Comparison of ENCODE assay signal across 18 cellular contexts in genomic region chr22:27836181-27836580, GRCh38. TPM values are rescaled to one million over a fixed set of nuclear protein-coding genes. Genes with fewer than 3 reads are reported as not detected.
DNase-seq lines count a peak whose midpoint lies in the region; ATAC-seq, FAIRE-seq and TF ChIP-seq lines count a peak whose summit lies in the region.
"Had no signal": no experiment of that assay in that cellular context is flagged by ENCODE, and none has a peak within 500 bp of the region (broad histone marks: within the 10 kb centered on the region; RNA-seq: fewer than 3 reads in every experiment).

No MANE protein-coding gene starts in this region.

- H3K4me1 Mint-ChIP-seq in GM23338 (peaks cover 24% of the 10 kb centered on the region), astrocyte (ENCODE audit: low read depth, unreplicated experiment) (peaks cover 23% of the 10 kb centered on the region)
- peaks cover 11% of the 10 kb centered on the region for H3K4me1 Mint-ChIP-seq in stimulated activated effector memory CD8-positive, alpha-beta T cell treated with anti-CD3 and anti-CD28 coated beads, Interleukin-12 subunit alpha, Interleukin-12 subunit beta, amount 100 ng/mL, for 72 hours
- H3K4me1 Mint-ChIP-seq in stimulated activated naive CD8-positive, alpha-beta T cell treated with anti-CD3 and anti-CD28 coated beads, Interleukin-15, amount 100 ng/mL, for 72 hours: peaks cover 13% of the 10 kb centered on the region

- no peaks in the 10 kb centered on the region for H3K27me3 ChIP-seq in GM23338 (ENCODE audit: insufficient read depth)
- no peaks in the 10 kb centered on the region for H3K27me3 ChIP-seq in astrocyte (ENCODE audit: insufficient read depth, low read length)
- H3K27me3 ChIP-seq: BLaER1 treated with 17β-estradiol and CSF1 and Interleukin-3, amounts not matched to agents 10 nM and 100 nM; gastroesophageal sphincter; tibial nerve had no signal

- H3K36me3 ChIP-seq in GM23338 (ENCODE audit: insufficient read depth) (no peaks in the 10 kb centered on the region), astrocyte (ENCODE audit: insufficient read depth, low read length) (no peaks in the 10 kb centered on the region)

- no peaks in the 10 kb centered on the region for H3F3A ChIP-seq in GM23338 (replicated peaks; ENCODE audit: low read depth)

- H3K79me2 ChIP-seq in GM23338 (replicated peaks; ENCODE audit: insufficient read depth): no peaks in the 10 kb centered on the region
- no peaks in the 10 kb centered on the region for H3K79me2 ChIP-seq in astrocyte (ENCODE audit: insufficient read depth, low read length)

- no peak overlapping the region for H3K9ac ChIP-seq in astrocyte (ENCODE audit: low read length)
- H3K9ac ChIP-seq: BLaER1 treated with 17β-estradiol and CSF1 and Interleukin-3, amounts not matched to agents 10 nM and 100 nM had no signal

- H3K4me3 Mint-ChIP-seq in GM23338 (no peak overlapping the region), astrocyte (ENCODE audit: unreplicated experiment) (peak overlapping the region; percentile 71)
- no peak overlapping the region for H3K4me3 Mint-ChIP-seq in stimulated activated effector memory CD8-positive, alpha-beta T cell treated with anti-CD3 and anti-CD28 coated beads, Interleukin-12 subunit alpha, Interleukin-12 subunit beta, amount 100 ng/mL, for 72 hours
- H3K4me3 Mint-ChIP-seq in stimulated activated naive CD8-positive, alpha-beta T cell treated with anti-CD3 and anti-CD28 coated beads, Interleukin-15, amount 100 ng/mL, for 72 hours: no peak overlapping the region
- H3K4me3 Mint-ChIP-seq: T-helper 2 cell treated with Interferon-gamma antibody and Interleukin-4, amounts not matched to agents 5 μg/mL and 100 μg/mL, for 36 hours had no signal

- H2AFZ ChIP-seq in GM23338 (peak overlapping the region; percentile 59; the same call in 1 of the 2 replicates), astrocyte (ENCODE audit: low read depth, low read length) (no peak overlapping the region)

- peaks cover 8% of the 10 kb centered on the region; the same call in 1 of the 2 replicates for H3K4me1 ChIP-seq in GM23338 (ENCODE audit: insufficient read depth)
- H3K4me1 ChIP-seq in astrocyte (ENCODE audit: insufficient read depth, low read length): no peaks in the 10 kb centered on the region
- H3K4me1 ChIP-seq: gastroesophageal sphincter, tibial nerve had no signal

- H3K9me3 Mint-ChIP-seq in GM23338 (peaks cover 17% of the 10 kb centered on the region; the same call in 2 of the 3 replicates), astrocyte (ENCODE audit: unreplicated experiment) (peaks cover 9% of the 10 kb centered on the region)
- peaks cover 8% of the 10 kb centered on the region for H3K9me3 Mint-ChIP-seq in stimulated activated effector memory CD8-positive, alpha-beta T cell treated with anti-CD3 and anti-CD28 coated beads, Interleukin-12 subunit alpha, Interleukin-12 subunit beta, amount 100 ng/mL, for 72 hours
- H3K9me3 Mint-ChIP-seq in stimulated activated naive CD8-positive, alpha-beta T cell treated with anti-CD3 and anti-CD28 coated beads, Interleukin-15, amount 100 ng/mL, for 72 hours: peaks cover 0 to 8% of the 10 kb centered on the region in 2 donors

- no peaks in the 10 kb centered on the region for H4K20me1 ChIP-seq in GM23338 (replicated peaks; ENCODE audit: insufficient read depth)
- H4K20me1 ChIP-seq in astrocyte (ENCODE audit: insufficient read depth, low read length): no peaks in the 10 kb centered on the region

- peak overlapping the region; percentile 2; the same call in 1 of the 2 replicates for H3K27ac ChIP-seq in GM23338 (ENCODE audit: low read depth)
- no peak overlapping the region for H3K27ac ChIP-seq in astrocyte (ENCODE audit: low read depth, low read length)
- H3K27ac ChIP-seq: BLaER1 treated with 17β-estradiol and CSF1 and Interleukin-3, amounts not matched to agents 10 nM and 100 nM; gastroesophageal sphincter; tibial nerve had no signal

- H3K9me2 ChIP-seq in GM23338 (ENCODE audit: insufficient read depth): no peaks in the 10 kb centered on the region

- peaks cover 8% of the 10 kb centered on the region for H3K27me3 Mint-ChIP-seq in GM23338 (ENCODE audit: insufficient read depth, low read depth, poor library complexity)
- no peaks in the 10 kb centered on the region for H3K27me3 Mint-ChIP-seq in astrocyte (ENCODE audit: low read depth, unreplicated experiment)
- no peaks in the 10 kb centered on the region for H3K27me3 Mint-ChIP-seq in stimulated activated naive CD8-positive, alpha-beta T cell treated with anti-CD3 and anti-CD28 coated beads, Interleukin-15, amount 100 ng/mL, for 72 hours

- H3K4me3 ChIP-seq in GM23338: no peak overlapping the region
- H3K4me3 ChIP-seq in astrocyte (ENCODE audit: insufficient read depth, low read depth, low read length): no peak overlapping the region
- H3K4me3 ChIP-seq: BLaER1 treated with 17β-estradiol and CSF1 and Interleukin-3, amounts not matched to agents 10 nM and 100 nM; gastroesophageal sphincter; tibial nerve had no signal

- TF ChIP-seq CTCF in GM23338 (conservative IDR thresholded peaks at IDR 0.05; ENCODE audit: low read depth in 2 of 2) (no peak), astrocyte (IDR thresholded peaks at IDR 0.05; ENCODE audit: insufficient read depth, low read depth, low read length) (no peak)

- no peak for DNase-seq in GM23338 (ENCODE audit: low spot score)
- no peak for DNase-seq in astrocyte (ENCODE audit: low read depth)
- DNase-seq in iPS-NIHi7 (ENCODE audit: extremely low spot score): peak; percentile 39
- no peak for DNase-seq in stimulated activated effector memory CD8-positive, alpha-beta T cell treated with anti-CD3 and anti-CD28 coated beads, Interleukin-12 subunit alpha, Interleukin-12 subunit beta, amount 100 ng/mL, for 72 hours (ENCODE audit: low spot score in 2 of 2)
- no peak for DNase-seq in stimulated activated naive CD8-positive, alpha-beta T cell treated with anti-CD3 and anti-CD28 coated beads, Interleukin-15, amount 100 ng/mL, for 72 hours
- no peak for DNase-seq in amygdala (lab: John Stamatoyannopoulos, UW)
- DNase-seq: activated effector memory CD4-positive, alpha-beta T cell treated with Interleukin-2 at 50 U/mL for 16 hours; DMS153; HCEC 1CT; left ventricle myocardium superior; NCI-H1436 treated with DMSO at 0.1 percent for 48 hours; NCI-H2227 treated with DMSO at 0.1 percent for 48 hours; SHP77 had no signal

- peaks cover 13% of the 10 kb centered on the region for H3K36me3 Mint-ChIP-seq in GM23338 (ENCODE audit: low read depth)
- H3K36me3 Mint-ChIP-seq in astrocyte (ENCODE audit: low read depth, unreplicated experiment): peaks cover 12% of the 10 kb centered on the region
- peaks cover 6% of the 10 kb centered on the region for H3K36me3 Mint-ChIP-seq in stimulated activated effector memory CD8-positive, alpha-beta T cell treated with anti-CD3 and anti-CD28 coated beads, Interleukin-12 subunit alpha, Interleukin-12 subunit beta, amount 100 ng/mL, for 72 hours

- peak; percentile 23 for ATAC-seq in GM23338
- ATAC-seq in stimulated activated effector memory CD8-positive, alpha-beta T cell treated with anti-CD3 and anti-CD28 coated beads, Interleukin-12 subunit alpha, Interleukin-12 subunit beta, amount 100 ng/mL, for 72 hours: no peak
- ATAC-seq in stimulated activated naive CD8-positive, alpha-beta T cell treated with anti-CD3 and anti-CD28 coated beads, Interleukin-15, amount 100 ng/mL, for 72 hours: no peak
- no peak for ATAC-seq in GM18502 (IDR thresholded peaks at IDR 0.05; ENCODE audit: poor library complexity, unreplicated experiment)
- ATAC-seq: gastroesophageal sphincter, left ventricle myocardium superior had no signal

- 0 out of 2 replicates have a peak overlapping the region, but pooled peaks have one; percentile 0 for H3K4me2 ChIP-seq in GM23338
- peak overlapping the region; percentile 27 for H3K4me2 ChIP-seq in astrocyte (ENCODE audit: low read length)
- H3K4me2 ChIP-seq: BLaER1 treated with 17β-estradiol and CSF1 and Interleukin-3, amounts not matched to agents 10 nM and 100 nM had no signal

- 0 out of 2 replicates have a peak overlapping the region, but pooled peaks have one; percentile 9 for H3K27ac Mint-ChIP-seq in GM23338
- H3K27ac Mint-ChIP-seq in astrocyte (ENCODE audit: unreplicated experiment): peak overlapping the region; percentile 94
- H3K27ac Mint-ChIP-seq in stimulated activated effector memory CD8-positive, alpha-beta T cell treated with anti-CD3 and anti-CD28 coated beads, Interleukin-12 subunit alpha, Interleukin-12 subunit beta, amount 100 ng/mL, for 72 hours: peak overlapping the region; percentile 55
- H3K27ac Mint-ChIP-seq in stimulated activated naive CD8-positive, alpha-beta T cell treated with anti-CD3 and anti-CD28 coated beads, Interleukin-15, amount 100 ng/mL, for 72 hours: no peak overlapping the region
- H3K27ac Mint-ChIP-seq: T-helper 2 cell treated with Interferon-gamma antibody and Interleukin-4, amounts not matched to agents 5 μg/mL and 100 μg/mL, for 36 hours had no signal

- no peak for FAIRE-seq in astrocyte (lab: Jason Lieb, UNC)

- H3K9me3 ChIP-seq in astrocyte (ENCODE audit: insufficient read depth, low read depth, low read length): no peaks in the 10 kb centered on the region
- H3K9me3 ChIP-seq: gastroesophageal sphincter had no signal

RNA-seq across cellular contexts. Expression of gene MN1, which starts 34.6 kb away (rescaled TPM):
- total RNA-seq in GM23338 (2014; rRNA removed; shearing (Covaris generic)): 6.8 and 7.2 TPM in 2 replicates
- 1.0 and 1.5 TPM in 2 replicates for polyA plus RNA-seq in GM23338 (2016; fragmentation: Nextera tagmentation; extraction: Ambion mirVana)
- 98.6 and 110 TPM in 2 replicates for total RNA-seq in astrocyte

Comparison
In these comparisons a context has a peak if more than half of its experiments do, and no peak if none do; other contexts are left out.
1. H3K27ac Mint-ChIP-seq: peak in GM23338 (single experiment), astrocyte (single experiment) and stimulated activated effector memory CD8-positive, alpha-beta T cell treated with anti-CD3 and anti-CD28 coated beads, Interleukin-12 subunit alpha, Interleukin-12 subunit beta, amount 100 ng/mL, for 72 hours (single experiment); none in stimulated activated naive CD8-positive, alpha-beta T cell treated with anti-CD3 and anti-CD28 coated beads, Interleukin-15, amount 100 ng/mL, for 72 hours (0 of 2).
2. RNA of gene MN1, which starts 34.6 kb away (total RNA-seq): 98.6 to 110 TPM in astrocyte; 6.8 to 7.2 TPM in GM23338; every median in the first group is over 10 times any median in the second.